16 cellular contexts compared by ENCODE assay signal in genomic region chr5:156513123-156513814, GRCh38.
"Had no signal": no experiment of that assay in that cellular context is flagged by ENCODE, and none has a peak within 500 bp of the region (broad histone marks: within the 10 kb centered on the region; RNA-seq: fewer than 3 reads in every experiment).

No MANE protein-coding gene starts in this region.

- H3K27me3 ChIP-seq: brain microvascular endothelial cell, neural progenitor cell had no signal

- H3K27me3 Mint-ChIP-seq: dendritic cell treated with granulocyte-macrophage colony-stimulating factor and Interleukin-4, amounts not matched to agents 40 ng/mL and 50 ng/mL, for 4 days had no signal

- H3K4me1 ChIP-seq: neural progenitor cell had no signal

- H3K4me1 Mint-ChIP-seq: activated CD8-positive, alpha-beta memory T cell treated with anti-CD3 and anti-CD28 coated beads, Interleukin-2, amount 10 ng/mL, durations not matched to agents 7 days and 5 days; neural progenitor cell had no signal

- H3K36me3 ChIP-seq: brain microvascular endothelial cell, neural progenitor cell had no signal

- H3K27ac ChIP-seq: brain microvascular endothelial cell, epithelial cell of prostate, neural progenitor cell, parathyroid adenoma had no signal

- ATAC-seq: activated CD8-positive, alpha-beta memory T cell treated with anti-CD3 and anti-CD28 coated beads, Interleukin-2, amount 10 ng/mL, durations not matched to agents 7 days and 5 days; activated naive CD4-positive, alpha-beta T cell treated with anti-CD3 and anti-CD28 coated beads, Interleukin-2, amount 50 U/mL, for 72 hours; effector memory CD8-positive, alpha-beta T cell had no signal

- H3K9me3 Mint-ChIP-seq: effector memory CD8-positive, alpha-beta T cell had no signal

- DNase-seq: activated CD4-positive, alpha-beta T cell treated with anti-CD3 and anti-CD28 coated beads, Interleukin-2, amount 50 U/mL, for 48 hours; activated CD4-positive, CD25-positive, alpha-beta regulatory T cell treated with anti-CD3 and anti-CD28 coated beads, Interleukin-2, amount 50 U/mL, for 72 hours; activated CD8-positive, alpha-beta memory T cell treated with anti-CD3 and anti-CD28 coated beads, Interleukin-2, amount 10 ng/mL, durations not matched to agents 7 days and 5 days; activated effector memory CD4-positive, alpha-beta T cell treated with anti-CD3 and anti-CD28 coated beads, Interleukin-2, amount 50 U/mL, for 16 hours; activated T-cell treated with anti-CD3 and anti-CD28 coated beads, Interleukin-2, amount 50 U/mL, for 24 hours; amygdala; brain microvascular endothelial cell; cerebellar nuclear complex; effector memory CD8-positive, alpha-beta T cell; hippocampal formation; small intestine had no signal

- H3K4me3 ChIP-seq: neural progenitor cell had no signal

- H3K4me3 Mint-ChIP-seq: activated CD8-positive, alpha-beta memory T cell treated with anti-CD3 and anti-CD28 coated beads, Interleukin-2, amount 10 ng/mL, durations not matched to agents 7 days and 5 days; activated T-cell treated with anti-CD3 and anti-CD28 coated beads, Interleukin-2, amount 50 U/mL, for 24 hours; dendritic cell treated with granulocyte-macrophage colony-stimulating factor and Interleukin-4, amounts not matched to agents 40 ng/mL and 50 ng/mL, for 4 days; effector memory CD8-positive, alpha-beta T cell; neural progenitor cell had no signal

- H3K27ac Mint-ChIP-seq: activated CD8-positive, alpha-beta memory T cell treated with anti-CD3 and anti-CD28 coated beads, Interleukin-2, amount 10 ng/mL, durations not matched to agents 7 days and 5 days; activated naive CD4-positive, alpha-beta T cell treated with anti-CD3 and anti-CD28 coated beads, Interleukin-2, amount 50 U/mL, for 72 hours; activated T-cell treated with anti-CD3 and anti-CD28 coated beads, Interleukin-2, amount 50 U/mL, for 24 hours; dendritic cell treated with granulocyte-macrophage colony-stimulating factor and Interleukin-4, amounts not matched to agents 40 ng/mL and 50 ng/mL, for 4 days; effector memory CD8-positive, alpha-beta T cell; neural progenitor cell had no signal
